In genomic region chr4:26198931-26199330, GRCh38 we compare ENCODE assay signal across 8 cellular contexts.
DNase-seq lines count a peak whose midpoint lies in the region; ATAC-seq, FAIRE-seq and TF ChIP-seq lines count a peak whose summit lies in the region.
"Not testable (repeated sequence)": the region's sequence is repeated elsewhere in the genome, so short reads cannot be mapped to it uniquely, and the experiment has no call there.

No MANE protein-coding gene starts in this region.

- intact Hi-C loops in activated CD8-positive, alpha-beta T cell treated with anti-CD3 and anti-CD28 coated beads for 36 hours (cut with micrococcal nuclease): not testable (repeated sequence)

- H3K27ac Mint-ChIP-seq in T-cell: peak overlapping the region; percentile 40 to 58
- peak overlapping the region; percentile 89 for H3K27ac Mint-ChIP-seq in activated CD8-positive, alpha-beta T cell treated with anti-CD3 and anti-CD28 coated beads for 36 hours
- H3K27ac Mint-ChIP-seq in activated naive CD4-positive, alpha-beta T cell treated with anti-CD3 and anti-CD28 coated beads, Interleukin-2, amount 50 U/mL, for 72 hours: peak overlapping the region; percentile 16 to 98
- H3K27ac Mint-ChIP-seq in stimulated activated naive CD8-positive, alpha-beta T cell treated with anti-CD3 and anti-CD28 coated beads, Interleukin-15, Interleukin-2, amounts not matched to agents 100 ng/mL and 50 ng/mL, for 24 hours: peak overlapping the region; percentile 7

- CTCF ChIA-PET in T-cell (lab: Charles Lee); activated CD8-positive, alpha-beta T cell treated with anti-CD3 and anti-CD28 coated beads for 36 hours (lab: Charles Lee): not testable (repeated sequence)

- peak; percentile 69 for FAIRE-seq in G401.6 (lab: Jason Lieb, UNC)

- not testable (repeated sequence) for H3K4me3 Mint-ChIP-seq in T-cell; activated CD8-positive, alpha-beta T cell treated with anti-CD3 and anti-CD28 coated beads for 36 hours; stimulated activated naive CD8-positive, alpha-beta T cell treated with anti-CD3 and anti-CD28 coated beads, Interleukin-15, Interleukin-2, amounts not matched to agents 100 ng/mL and 50 ng/mL, for 24 hours

- DNase-seq in AG10803 (ENCODE audit: low read depth) (peak; percentile 28), LHCN-M2 (ENCODE audit: low read depth) (peak; percentile 48), fibroblast of peridontal ligament (ENCODE audit: extremely low read depth) (peak; percentile 27)
- DNase-seq in T-cell; activated CD8-positive, alpha-beta T cell treated with anti-CD3 and anti-CD28 coated beads for 36 hours; activated naive CD4-positive, alpha-beta T cell treated with anti-CD3 and anti-CD28 coated beads, Interleukin-2, amount 50 U/mL, for 72 hours (ENCODE audit: low spot score in 2 of 2): not testable (repeated sequence)

- not testable (repeated sequence) for H3K27me3 Mint-ChIP-seq in T-cell; activated CD8-positive, alpha-beta T cell treated with anti-CD3 and anti-CD28 coated beads for 36 hours; stimulated activated naive CD8-positive, alpha-beta T cell treated with anti-CD3 and anti-CD28 coated beads, Interleukin-15, Interleukin-2, amounts not matched to agents 100 ng/mL and 50 ng/mL, for 24 hours

- not testable (repeated sequence) for ATAC-seq in T-cell (replicated peaks in 1 of 4); activated CD8-positive, alpha-beta T cell treated with anti-CD3 and anti-CD28 coated beads for 36 hours; activated naive CD4-positive, alpha-beta T cell treated with anti-CD3 and anti-CD28 coated beads, Interleukin-2, amount 50 U/mL, for 72 hours

- H3K4me1 Mint-ChIP-seq in T-cell: peaks cover 32 to 80% (median 66%) of the 10 kb centered on the region in 3 donors
- H3K4me1 Mint-ChIP-seq in activated CD8-positive, alpha-beta T cell treated with anti-CD3 and anti-CD28 coated beads for 36 hours (ENCODE audit: low read depth): peaks cover 57% of the 10 kb centered on the region
- peaks cover 88% of the 10 kb centered on the region for H3K4me1 Mint-ChIP-seq in stimulated activated naive CD8-positive, alpha-beta T cell treated with anti-CD3 and anti-CD28 coated beads, Interleukin-15, Interleukin-2, amounts not matched to agents 100 ng/mL and 50 ng/mL, for 24 hours (ENCODE audit: low read depth)

- not testable (repeated sequence) for H3K36me3 Mint-ChIP-seq in T-cell; activated CD8-positive, alpha-beta T cell treated with anti-CD3 and anti-CD28 coated beads for 36 hours (ENCODE audit: low read depth); stimulated activated naive CD8-positive, alpha-beta T cell treated with anti-CD3 and anti-CD28 coated beads, Interleukin-15, Interleukin-2, amounts not matched to agents 100 ng/mL and 50 ng/mL, for 24 hours (ENCODE audit: low read depth)
- H3K36me3 Mint-ChIP-seq in activated naive CD4-positive, alpha-beta T cell treated with anti-CD3 and anti-CD28 coated beads, Interleukin-2, amount 50 U/mL, for 72 hours: peaks cover 20 to 45% of the 10 kb centered on the region in 2 donors

- H3K9me3 Mint-ChIP-seq in T-cell; activated CD8-positive, alpha-beta T cell treated with anti-CD3 and anti-CD28 coated beads for 36 hours; stimulated activated naive CD8-positive, alpha-beta T cell treated with anti-CD3 and anti-CD28 coated beads, Interleukin-15, Interleukin-2, amounts not matched to agents 100 ng/mL and 50 ng/mL, for 24 hours: not testable (repeated sequence)
- peaks cover 9 to 31% of the 10 kb centered on the region in 2 donors for H3K9me3 Mint-ChIP-seq in activated naive CD4-positive, alpha-beta T cell treated with anti-CD3 and anti-CD28 coated beads, Interleukin-2, amount 50 U/mL, for 72 hours

- TF ChIP-seq CTCF in AG10803 (conservative IDR thresholded peaks at IDR 0.05; ENCODE audit: low read length); activated CD8-positive, alpha-beta T cell treated with anti-CD3 and anti-CD28 coated beads for 36 hours (IDR thresholded peaks at IDR 0.05): not testable (repeated sequence)

- not testable (repeated sequence) for H3K4me3 ChIP-seq in AG10803 (ENCODE audit: low read length)

- POLR2A ChIA-PET in T-cell (lab: Charles Lee): not testable (repeated sequence)
- POLR2A ChIA-PET in activated CD8-positive, alpha-beta T cell treated with anti-CD3 and anti-CD28 coated beads for 36 hours (lab: Charles Lee): interaction anchor here (0.6 to 1.1 kb wide), 2 partner anchors 104 to 120 kb away, joined by 3 to 4 read pairs; no protein-coding TSS in a partner anchor

Comparison
In these comparisons a context has a peak if more than half of its experiments do, and no peak if none do; other contexts are left out.
1. H3K27ac Mint-ChIP-seq: peak in every context shown above with its lines; median percentile 89 in activated CD8-positive, alpha-beta T cell treated with anti-CD3 and anti-CD28 coated beads for 36 hours; 57 in activated naive CD4-positive, alpha-beta T cell treated with anti-CD3 and anti-CD28 coated beads, Interleukin-2, amount 50 U/mL, for 72 hours; 49 in T-cell; 7 in stimulated activated naive CD8-positive, alpha-beta T cell treated with anti-CD3 and anti-CD28 coated beads, Interleukin-15, Interleukin-2, amounts not matched to agents 100 ng/mL and 50 ng/mL, for 24 hours.